1 cellular context compared by ENCODE assay signal in the genomic region with DNA sequence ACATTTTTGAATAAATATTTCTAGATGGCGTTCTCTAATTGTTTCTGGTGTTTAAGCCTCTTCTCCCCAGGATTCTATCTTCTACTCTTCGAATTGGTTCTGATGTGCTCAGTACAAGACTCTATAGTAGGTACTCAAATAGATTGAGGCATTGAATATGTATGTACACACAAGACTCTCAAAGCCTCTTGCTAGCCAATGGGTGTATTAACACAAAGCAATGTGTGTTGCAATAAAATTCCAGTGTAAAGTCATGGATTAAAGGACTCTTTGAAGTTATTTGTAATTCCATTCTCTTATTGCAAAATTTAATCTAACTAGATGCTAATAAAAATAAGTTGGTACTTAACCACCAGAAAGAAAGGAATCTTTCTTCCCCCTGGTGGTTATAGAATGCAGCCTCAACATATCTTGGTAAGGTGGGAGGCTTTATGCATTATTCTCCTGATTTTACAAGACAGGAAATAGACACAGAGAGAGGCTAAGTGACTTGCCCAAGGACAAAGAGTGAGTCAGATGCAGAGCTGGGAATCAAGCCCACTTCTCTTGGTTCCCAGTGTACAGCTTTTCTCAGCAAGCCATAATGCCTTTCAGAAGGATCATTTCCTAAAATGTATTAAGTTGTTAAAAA.
TF ChIP-seq lines count a peak whose summit lies in the region.

No MANE protein-coding gene starts in this region.

TF ChIP-seq in HEK293, 187 proteins besides CTCF, POLR2A, EP300 and RAD21 (continued from another document):
- TF ChIP-seq GLIS2 (tag by site-specific recombination; IDR thresholded peaks at IDR 0.05): no peak
- TF ChIP-seq, protein P1, sequence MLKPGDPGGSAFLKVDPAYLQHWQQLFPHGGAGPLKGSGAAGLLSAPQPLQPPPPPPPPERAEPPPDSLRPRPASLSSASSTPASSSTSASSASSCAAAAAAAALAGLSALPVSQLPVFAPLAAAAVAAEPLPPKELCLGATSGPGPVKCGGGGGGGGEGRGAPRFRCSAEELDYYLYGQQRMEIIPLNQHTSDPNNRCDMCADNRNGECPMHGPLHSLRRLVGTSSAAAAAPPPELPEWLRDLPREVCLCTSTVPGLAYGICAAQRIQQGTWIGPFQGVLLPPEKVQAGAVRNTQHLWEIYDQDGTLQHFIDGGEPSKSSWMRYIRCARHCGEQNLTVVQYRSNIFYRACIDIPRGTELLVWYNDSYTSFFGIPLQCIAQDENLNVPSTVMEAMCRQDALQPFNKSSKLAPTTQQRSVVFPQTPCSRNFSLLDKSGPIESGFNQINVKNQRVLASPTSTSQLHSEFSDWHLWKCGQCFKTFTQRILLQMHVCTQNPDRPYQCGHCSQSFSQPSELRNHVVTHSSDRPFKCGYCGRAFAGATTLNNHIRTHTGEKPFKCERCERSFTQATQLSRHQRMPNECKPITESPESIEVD (tag by site-specific recombination; IDR thresholded peaks at IDR 0.05): peak; percentile 51
- TF ChIP-seq, protein P2, sequence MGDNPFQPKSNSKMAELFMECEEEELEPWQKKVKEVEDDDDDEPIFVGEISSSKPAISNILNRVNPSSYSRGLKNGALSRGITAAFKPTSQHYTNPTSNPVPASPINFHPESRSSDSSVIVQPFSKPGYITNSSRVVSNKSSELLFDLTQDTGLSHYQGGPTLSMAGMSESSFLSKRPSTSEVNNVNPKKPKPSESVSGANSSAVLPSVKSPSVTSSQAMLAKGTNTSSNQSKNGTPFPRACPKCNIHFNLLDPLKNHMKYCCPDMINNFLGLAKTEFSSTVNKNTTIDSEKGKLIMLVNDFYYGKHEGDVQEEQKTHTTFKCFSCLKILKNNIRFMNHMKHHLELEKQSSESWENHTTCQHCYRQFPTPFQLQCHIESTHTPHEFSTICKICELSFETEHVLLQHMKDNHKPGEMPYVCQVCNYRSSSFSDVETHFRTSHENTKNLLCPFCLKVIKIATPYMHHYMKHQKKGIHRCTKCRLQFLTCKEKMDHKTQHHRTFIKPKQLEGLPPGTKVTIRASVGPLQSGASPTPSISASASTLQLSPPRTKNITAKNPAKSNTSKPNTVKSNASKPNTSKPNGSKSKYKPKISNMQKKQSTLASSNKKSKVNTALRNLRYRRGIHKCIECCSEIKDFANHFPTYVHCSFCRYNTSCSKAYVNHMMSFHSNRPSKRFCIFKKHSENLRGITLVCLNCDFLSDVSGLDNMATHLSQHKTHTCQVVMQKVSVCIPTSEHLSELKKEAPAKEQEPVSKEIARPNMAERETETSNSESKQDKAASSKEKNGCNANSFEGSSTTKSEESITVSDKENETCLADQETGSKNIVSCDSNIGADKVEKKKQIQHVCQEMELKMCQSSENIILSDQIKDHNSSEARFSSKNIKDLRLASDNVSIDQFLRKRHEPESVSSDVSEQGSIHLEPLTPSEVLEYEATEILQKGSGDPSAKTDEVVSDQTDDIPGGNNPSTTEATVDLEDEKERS (tag by site-specific recombination; IDR thresholded peaks at IDR 0.05): no peak
- TF ChIP-seq ZNF548 (tag by site-specific recombination; IDR thresholded peaks at IDR 0.05): no peak
- TF ChIP-seq ZNF660 (tag by site-specific recombination; IDR thresholded peaks at IDR 0.05): peak; percentile 48; the same call in 1 of the 2 replicates
- TF ChIP-seq, protein P3, sequence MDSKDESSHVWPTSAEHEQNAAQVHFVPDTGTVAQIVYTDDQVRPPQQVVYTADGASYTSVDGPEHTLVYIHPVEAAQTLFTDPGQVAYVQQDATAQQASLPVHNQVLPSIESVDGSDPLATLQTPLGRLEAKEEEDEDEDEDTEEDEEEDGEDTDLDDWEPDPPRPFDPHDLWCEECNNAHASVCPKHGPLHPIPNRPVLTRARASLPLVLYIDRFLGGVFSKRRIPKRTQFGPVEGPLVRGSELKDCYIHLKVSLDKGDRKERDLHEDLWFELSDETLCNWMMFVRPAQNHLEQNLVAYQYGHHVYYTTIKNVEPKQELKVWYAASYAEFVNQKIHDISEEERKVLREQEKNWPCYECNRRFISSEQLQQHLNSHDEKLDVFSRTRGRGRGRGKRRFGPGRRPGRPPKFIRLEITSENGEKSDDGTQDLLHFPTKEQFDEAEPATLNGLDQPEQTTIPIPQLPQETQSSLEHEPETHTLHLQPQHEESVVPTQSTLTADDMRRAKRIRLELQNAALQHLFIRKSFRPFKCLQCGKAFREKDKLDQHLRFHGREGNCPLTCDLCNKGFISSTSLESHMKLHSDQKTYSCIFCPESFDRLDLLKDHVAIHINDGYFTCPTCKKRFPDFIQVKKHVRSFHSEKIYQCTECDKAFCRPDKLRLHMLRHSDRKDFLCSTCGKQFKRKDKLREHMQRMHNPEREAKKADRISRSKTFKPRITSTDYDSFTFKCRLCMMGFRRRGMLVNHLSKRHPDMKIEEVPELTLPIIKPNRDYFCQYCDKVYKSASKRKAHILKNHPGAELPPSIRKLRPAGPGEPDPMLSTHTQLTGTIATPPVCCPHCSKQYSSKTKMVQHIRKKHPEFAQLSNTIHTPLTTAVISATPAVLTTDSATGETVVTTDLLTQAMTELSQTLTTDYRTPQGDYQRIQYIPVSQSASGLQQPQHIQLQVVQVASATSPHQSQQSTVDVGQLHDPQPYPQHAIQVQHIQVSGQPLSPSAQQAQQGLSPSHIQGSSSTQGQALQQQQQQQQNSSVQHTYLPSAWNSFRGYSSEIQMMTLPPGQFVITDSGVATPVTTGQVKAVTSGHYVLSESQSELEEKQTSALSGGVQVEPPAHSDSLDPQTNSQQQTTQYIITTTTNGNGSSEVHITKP (tag by site-specific recombination; IDR thresholded peaks at IDR 0.05): no peak
- TF ChIP-seq ZNF529 (tag by site-specific recombination; IDR thresholded peaks at IDR 0.05; ENCODE audit: insufficient replicate concordance): no peak
- 0 out of 2 replicates have a peak, but pooled peaks have one; percentile 43 for TF ChIP-seq ZNF366 (tag by site-specific recombination; conservative IDR thresholded peaks at IDR 0.05)
- TF ChIP-seq, protein P4, sequence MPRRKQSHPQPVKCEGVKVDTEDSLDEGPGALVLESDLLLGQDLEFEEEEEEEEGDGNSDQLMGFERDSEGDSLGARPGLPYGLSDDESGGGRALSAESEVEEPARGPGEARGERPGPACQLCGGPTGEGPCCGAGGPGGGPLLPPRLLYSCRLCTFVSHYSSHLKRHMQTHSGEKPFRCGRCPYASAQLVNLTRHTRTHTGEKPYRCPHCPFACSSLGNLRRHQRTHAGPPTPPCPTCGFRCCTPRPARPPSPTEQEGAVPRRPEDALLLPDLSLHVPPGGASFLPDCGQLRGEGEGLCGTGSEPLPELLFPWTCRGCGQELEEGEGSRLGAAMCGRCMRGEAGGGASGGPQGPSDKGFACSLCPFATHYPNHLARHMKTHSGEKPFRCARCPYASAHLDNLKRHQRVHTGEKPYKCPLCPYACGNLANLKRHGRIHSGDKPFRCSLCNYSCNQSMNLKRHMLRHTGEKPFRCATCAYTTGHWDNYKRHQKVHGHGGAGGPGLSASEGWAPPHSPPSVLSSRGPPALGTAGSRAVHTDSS (tag by site-specific recombination; IDR thresholded peaks at IDR 0.05): no peak
- no peak for TF ChIP-seq YY1 (tag by site-specific recombination; IDR thresholded peaks at IDR 0.05)
- TF ChIP-seq ZNF654 (tag by site-specific recombination; IDR thresholded peaks at IDR 0.05; ENCODE audit: low read depth): peak; percentile 17; the same call in 1 of the 2 replicates
- TF ChIP-seq ZNF843 (tag by site-specific recombination; IDR thresholded peaks at IDR 0.05): peak; percentile 64; the same call in 1 of the 2 replicates
- 0 out of 2 replicates have a peak, but pooled peaks have one; percentile 33 for TF ChIP-seq ZBTB17 (tag by site-specific recombination; IDR thresholded peaks at IDR 0.05)
- peak; percentile 40 for TF ChIP-seq ZFHX2 (tag by site-specific recombination; conservative IDR thresholded peaks at IDR 0.05)
- TF ChIP-seq ZNF777 (tag by site-specific recombination; IDR thresholded peaks at IDR 0.05; ENCODE audit: borderline replicate concordance): no peak
- no peak for TF ChIP-seq ZNF792 (tag by site-specific recombination; IDR thresholded peaks at IDR 0.05)
- TF ChIP-seq, protein P5, sequence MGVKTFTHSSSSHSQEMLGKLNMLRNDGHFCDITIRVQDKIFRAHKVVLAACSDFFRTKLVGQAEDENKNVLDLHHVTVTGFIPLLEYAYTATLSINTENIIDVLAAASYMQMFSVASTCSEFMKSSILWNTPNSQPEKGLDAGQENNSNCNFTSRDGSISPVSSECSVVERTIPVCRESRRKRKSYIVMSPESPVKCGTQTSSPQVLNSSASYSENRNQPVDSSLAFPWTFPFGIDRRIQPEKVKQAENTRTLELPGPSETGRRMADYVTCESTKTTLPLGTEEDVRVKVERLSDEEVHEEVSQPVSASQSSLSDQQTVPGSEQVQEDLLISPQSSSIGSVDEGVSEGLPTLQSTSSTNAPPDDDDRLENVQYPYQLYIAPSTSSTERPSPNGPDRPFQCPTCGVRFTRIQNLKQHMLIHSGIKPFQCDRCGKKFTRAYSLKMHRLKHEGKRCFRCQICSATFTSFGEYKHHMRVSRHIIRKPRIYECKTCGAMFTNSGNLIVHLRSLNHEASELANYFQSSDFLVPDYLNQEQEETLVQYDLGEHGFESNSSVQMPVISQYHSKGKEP (tag by site-specific recombination; IDR thresholded peaks at IDR 0.05): peak; percentile 43; the same call in 1 of the 2 replicates
- no peak for TF ChIP-seq REPIN1 (tag by site-specific recombination; IDR thresholded peaks at IDR 0.05; ENCODE audit: low read depth)
- peak; percentile 39; the same call in 1 of the 2 replicates for TF ChIP-seq MZF1 (tag by site-specific recombination; IDR thresholded peaks at IDR 0.05; ENCODE audit: borderline replicate concordance)
- no peak for TF ChIP-seq ZBTB48 (tag by site-specific recombination; IDR thresholded peaks at IDR 0.05)
- TF ChIP-seq MYNN (tag by site-specific recombination; IDR thresholded peaks at IDR 0.05; ENCODE audit: borderline replicate concordance): no peak
- peak; percentile 37; the same call in 1 of the 2 replicates for TF ChIP-seq BCL11B (tag by site-specific recombination; IDR thresholded peaks at IDR 0.05; ENCODE audit: low read depth)
- TF ChIP-seq ZNF140 (tag by site-specific recombination; IDR thresholded peaks at IDR 0.05): no peak
